ENCODE assay signal across 8 cellular contexts in genomic region chr15:74842581-74843444, GRCh38.
DNase-seq lines count a peak whose midpoint lies in the region; ATAC-seq lines count a peak whose summit lies in the region.

Gene ULK3 (minus strand): TSS chr15:74843156. CDS start chr15:74843105, 51 bp downstream.

- peak; percentile 40 to 94 (median 84) for DNase-seq in C1 segment of cervical spinal cord (lab: John Stamatoyannopoulos, UW)
- DNase-seq in NCI-H69 (lab: John Stamatoyannopoulos, UW), result peak; percentile 90
- DNase-seq in activated CD4-positive, alpha-beta T cell treated with anti-CD3 and anti-CD28 coated beads, Interleukin-2, amount 50 U/mL, for 1 hour, result peak; percentile 91
- DNase-seq in cortex of kidney (lab: John Stamatoyannopoulos, UW), result peak; percentile 54
- DNase-seq in left kidney (ENCODE audit: low read depth, low spot score), result peak; percentile 97
- peak; percentile 94 to 96 for DNase-seq in stimulated activated CD4-positive, alpha-beta T cell treated with anti-CD3 and anti-CD28 coated beads, Interleukin-2, amount 100 ng/mL, for 24 hours

- ATAC-seq in GM19372 (IDR thresholded peaks at IDR 0.05; ENCODE audit: low read depth, unreplicated experiment) (peak; percentile 83), HG03521 (IDR thresholded peaks at IDR 0.05; ENCODE audit: unreplicated experiment) (peak; percentile 85)

Comparison
In these comparisons a context has a peak if more than half of its experiments do, and no peak if none do; other contexts are left out.
1. Peak in every context shown above with its lines: DNase-seq and ATAC-seq.